In the genomic region with DNA sequence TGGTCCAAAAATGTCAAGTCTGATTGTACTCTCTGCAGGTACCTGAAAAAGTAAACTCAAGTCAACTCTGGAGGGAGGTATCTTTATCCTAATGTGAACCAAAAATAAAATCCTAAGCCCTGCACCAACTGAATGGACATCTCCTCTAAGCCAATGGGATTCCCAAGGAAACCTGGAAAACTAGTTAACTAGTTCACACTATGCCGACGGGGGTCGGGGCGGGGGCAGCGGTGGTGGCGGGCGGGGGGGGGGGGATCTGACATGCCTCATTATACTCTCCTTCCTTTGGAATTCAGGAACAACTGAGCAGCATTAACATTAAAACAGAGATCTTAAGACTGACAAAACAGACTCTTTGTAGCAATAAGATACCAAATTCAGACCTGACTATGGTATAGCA, we compare ENCODE assay signal across 33 cellular contexts.
"Had no signal": no experiment of that assay in that cellular context is flagged by ENCODE, and none has a peak within 500 bp of the region (broad histone marks: within the 10 kb centered on the region; RNA-seq: fewer than 3 reads in every experiment).

No MANE protein-coding gene starts in this region.

- H3K36me3 ChIP-seq: brain microvascular endothelial cell had no signal

- H3K27ac ChIP-seq: brain microvascular endothelial cell, PC-9, VCaP had no signal

- H2AFZ ChIP-seq: PC-9 had no signal

- DNase-seq: activated CD4-positive, alpha-beta memory T cell treated with anti-CD3 and anti-CD28 coated beads, Interleukin-2, amount 10 ng/mL, durations not matched to agents 7 days and 5 days; activated CD4-positive, alpha-beta T cell treated with anti-CD3 and anti-CD28 coated beads for 1 hour; activated CD4-positive, alpha-beta T cell treated with anti-CD3 and anti-CD28 coated beads for 48 hours; activated CD4-positive, CD25-positive, alpha-beta regulatory T cell; activated effector memory CD4-positive, alpha-beta T cell treated with anti-CD3 and anti-CD28 coated beads, Interleukin-2, amount 50 U/mL, for 16 hours; activated naive CD4-positive, alpha-beta T cell; activated naive CD4-positive, alpha-beta T cell treated with anti-CD3 and anti-CD28 coated beads, Interleukin-2, amount 50 U/mL, for 16 hours; activated naive CD8-positive, alpha-beta T cell treated with anti-CD3 and anti-CD28 coated beads for 36 hours; activated T-cell treated with anti-CD3 and anti-CD28 coated beads, Interleukin-2, amount 50 U/mL, for 1 hour; activated T-cell treated with anti-CD3 and anti-CD28 coated beads, Interleukin-2, amount 50 U/mL, for 72 hours; amniotic stem cell; aorta; brain microvascular endothelial cell; central memory CD4-positive, alpha-beta T cell; NCI-H1048; NCI-H1105 treated with DMSO at 0.1 percent for 48 hours; NCI-H1436; NCI-H1694; NCI-H1930; NCI-H2081 treated with DMSO at 0.1 percent for 48 hours; NCI-H226; NCI-H446 treated with DMSO at 0.1 percent for 48 hours; NCI-H524; NCI-H69; NCI-H82; PC-9; Right ventricle myocardium superior; SW 1271; T-helper 1 cell; T-helper 2 cell; T-helper 9 cell had no signal

- H3K4me3 Mint-ChIP-seq: activated CD4-positive, alpha-beta memory T cell treated with anti-CD3 and anti-CD28 coated beads, Interleukin-2, amount 10 ng/mL, durations not matched to agents 7 days and 5 days; activated naive CD8-positive, alpha-beta T cell treated with anti-CD3 and anti-CD28 coated beads for 36 hours; activated T-cell treated with anti-CD3 and anti-CD28 coated beads, Interleukin-2, amount 50 U/mL, for 72 hours; activated T-helper 17 cell treated with anti-CD3 and anti-CD28 coated beads, Interleukin-2, amount 50 U/mL, for 72 hours had no signal

- H3K27ac Mint-ChIP-seq: activated CD4-positive, alpha-beta memory T cell treated with anti-CD3 and anti-CD28 coated beads, Interleukin-2, amount 10 ng/mL, durations not matched to agents 7 days and 5 days; activated naive CD8-positive, alpha-beta T cell treated with anti-CD3 and anti-CD28 coated beads for 36 hours; activated T-cell treated with anti-CD3 and anti-CD28 coated beads, Interleukin-2, amount 50 U/mL, for 72 hours; activated T-helper 17 cell treated with anti-CD3 and anti-CD28 coated beads, Interleukin-2, amount 50 U/mL, for 72 hours had no signal

- H3K4me3 ChIP-seq: PC-9 had no signal

- H3K4me2 ChIP-seq: PC-9 had no signal

- H3K36me3 Mint-ChIP-seq: activated naive CD8-positive, alpha-beta T cell treated with anti-CD3 and anti-CD28 coated beads for 36 hours had no signal

- H3K4me1 Mint-ChIP-seq: activated CD4-positive, alpha-beta memory T cell treated with anti-CD3 and anti-CD28 coated beads, Interleukin-2, amount 10 ng/mL, durations not matched to agents 7 days and 5 days; activated naive CD8-positive, alpha-beta T cell treated with anti-CD3 and anti-CD28 coated beads for 36 hours; activated T-helper 17 cell treated with anti-CD3 and anti-CD28 coated beads, Interleukin-2, amount 50 U/mL, for 72 hours had no signal

- H3K9me3 Mint-ChIP-seq: activated CD4-positive, alpha-beta memory T cell treated with anti-CD3 and anti-CD28 coated beads, Interleukin-2, amount 10 ng/mL, durations not matched to agents 7 days and 5 days; activated T-helper 17 cell treated with anti-CD3 and anti-CD28 coated beads, Interleukin-2, amount 50 U/mL, for 72 hours had no signal

- H3K27me3 Mint-ChIP-seq: activated CD4-positive, alpha-beta memory T cell treated with anti-CD3 and anti-CD28 coated beads, Interleukin-2, amount 10 ng/mL, durations not matched to agents 7 days and 5 days had no signal

- ATAC-seq: activated T-cell treated with anti-CD3 and anti-CD28 coated beads, Interleukin-2, amount 50 U/mL, for 72 hours; activated T-helper 17 cell treated with anti-CD3 and anti-CD28 coated beads, Interleukin-2, amount 50 U/mL, for 72 hours had no signal

- H3K27me3 ChIP-seq: brain microvascular endothelial cell had no signal
